ENCODE assay signal across 8 cellular contexts in the genomic region with DNA sequence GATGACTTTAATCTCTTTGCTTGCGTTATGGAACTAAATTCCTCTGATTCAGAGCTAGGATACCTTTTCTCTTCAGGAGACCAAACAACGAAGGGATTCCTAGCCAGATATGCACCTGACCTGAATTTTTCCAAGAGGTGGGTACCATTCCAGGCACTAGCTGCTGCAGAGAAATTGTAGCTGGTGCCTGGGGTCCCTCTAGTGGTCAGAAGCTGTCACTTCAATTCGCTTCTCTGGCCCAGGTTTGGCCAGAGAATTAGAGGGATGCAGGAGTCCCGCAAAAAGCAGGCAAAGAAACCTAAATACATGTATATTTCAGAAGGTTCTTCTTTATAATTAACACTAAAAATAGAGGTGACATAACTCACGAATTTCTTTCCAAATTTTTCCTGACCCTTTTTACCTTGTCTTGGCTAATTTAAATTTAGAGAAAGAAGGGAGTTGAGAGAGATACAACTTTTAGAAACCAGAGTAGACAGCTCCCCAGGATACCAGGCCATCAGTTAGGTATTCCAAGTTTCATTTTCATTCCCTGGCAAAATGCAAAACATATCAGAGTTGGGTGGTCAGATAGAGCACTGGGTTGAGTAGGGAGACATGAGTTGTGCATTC. TPM values are rescaled to one million over a fixed set of nuclear protein-coding genes. Genes with fewer than 3 reads are reported as not detected.
DNase-seq lines count a peak whose midpoint lies in the region; ATAC-seq and TF ChIP-seq lines count a peak whose summit lies in the region.

No MANE protein-coding gene starts in this region.

- ATAC-seq in HG02678 (IDR thresholded peaks at IDR 0.05; ENCODE audit: unreplicated experiment): peak; percentile 70
- ATAC-seq in PC-3: peak; percentile 74

- POLR2A ChIA-PET in PC-3 (lab: Charles Lee; ENCODE audit: unreplicated experiment): no interaction called here

- H3K27ac ChIP-seq in PC-3 (ENCODE audit: low read length) (no peak overlapping the region), adrenal gland (no peak overlapping the region)

- no TSS peak for BruUV-seq in PC-3 (replicated peaks; lab: Mats Ljungman, UMichigan)

- no peak overlapping the region for H3K4me2 ChIP-seq in PC-3 (ENCODE audit: low read length)

- H3F3A ChIP-seq in PC-3 (ENCODE audit: low read length, unreplicated experiment): no peaks in the 10 kb centered on the region

- no peak for TF ChIP-seq POLR2A in adrenal gland (IDR thresholded peaks at IDR 0.05)

- H3K27me3 ChIP-seq in PC-3 (ENCODE audit: low read length) (peaks cover 29% of the 10 kb centered on the region), adrenal gland (peaks cover 20% of the 10 kb centered on the region)

- H4K20me1 ChIP-seq in PC-3 (ENCODE audit: low read length): no peaks in the 10 kb centered on the region

- no peaks in the 10 kb centered on the region for H3K79me2 ChIP-seq in PC-3 (ENCODE audit: low read length)

- H3K9ac ChIP-seq in PC-3 (ENCODE audit: low read length): no peak overlapping the region

- peak; percentile 92 for TF ChIP-seq CTCF in PC-3 (conservative IDR thresholded peaks at IDR 0.05; ENCODE audit: low read depth, low read length)
- TF ChIP-seq CTCF in adrenal gland (IDR thresholded peaks at IDR 0.05): peak; percentile 64 to 88 (median 78)

- H3K9me3 ChIP-seq in PC-3 (ENCODE audit: low read length): no peaks in the 10 kb centered on the region
- no peaks in the 10 kb centered on the region for H3K9me3 ChIP-seq in adrenal gland (replicated peaks in 1 of 3)

- intact Hi-C loops in PC-3 (cut with micrococcal nuclease): loop anchor here (1.0 to 5.0 kb wide), 3 partner anchors 53 to 678 kb away; no protein-coding TSS in a partner anchor
- intact Hi-C loops in adrenal gland (cut with DNase I): no loop called here

- no peak overlapping the region for H3K4me3 ChIP-seq in PC-3 (ENCODE audit: low read length)
- H3K4me3 ChIP-seq in adrenal gland: no peak overlapping the region

- H3K36me3 ChIP-seq in PC-3 (ENCODE audit: low read depth, low read length) (no peaks in the 10 kb centered on the region), adrenal gland (replicated peaks in 1 of 2) (no peaks in the 10 kb centered on the region)

- H3K4me1 ChIP-seq in PC-3 (ENCODE audit: insufficient read depth, low read length) (peaks cover 4% of the 10 kb centered on the region; the same call in 1 of the 2 replicates), adrenal gland (replicated peaks in 1 of 2) (no peaks in the 10 kb centered on the region)

- 5 to 8% (median 6%) methylated on average over 5 of the region's 5 CpGs for WGBS in adrenal gland, 4 donors

- H2AFZ ChIP-seq in PC-3 (ENCODE audit: low read length): no peak overlapping the region

- DNase-seq in NCI-H524 (lab: John Stamatoyannopoulos, UW): peak; percentile 19 to 59
- DNase-seq in NCI-H524 treated with DMSO at 0.1 percent for 48 hours (lab: John Stamatoyannopoulos, UW): no peak
- DNase-seq in PC-3: peak; percentile 72
- peak; percentile 39 to 67 (median 55) for DNase-seq in adrenal gland
- peak; percentile 23 for DNase-seq in iris pigment epithelial cell (ENCODE audit: low read depth)
- peak; percentile 19 to 20 for DNase-seq in stimulated activated CD4-positive, alpha-beta T cell treated with anti-CD3 and anti-CD28 coated beads, Interleukin-4, amount 100 ng/mL, for 48 hours (ENCODE audit: low read depth in 2 of 2)
- DNase-seq in NCI-H226: no peak

- no peaks in the 10 kb centered on the region for H3K9me2 ChIP-seq in PC-3 (replicated peaks; ENCODE audit: low read length)

- CTCF ChIA-PET in PC-3 (lab: Charles Lee): interaction anchor here (0.8 to 1.9 kb wide), 5 partner anchors 8 to 54 kb away, joined by 3 to 12 read pairs (median 6); no protein-coding TSS in a partner anchor

RNA-seq across cellular contexts. Expression of a gene that starts 9.6 kb away (rescaled TPM):
- total RNA-seq in PC-3 (2014; rRNA removed): not detected in 2 replicates
- total RNA-seq in adrenal gland: 10 to 100 TPM in 5 of 8 donors, 1 to 10 TPM in 3; 3.9 to 19.9 (median 11.4) TPM
- polyA plus RNA-seq in adrenal gland: 10 to 100 TPM in 2 of 3 donors, 1 to 10 TPM in 1; 6.8 to 75.0 (median 11.1) TPM

RNA-seq across cellular contexts. Expression of a gene that starts 42.8 kb away (rescaled TPM):
- not detected in 2 replicates for total RNA-seq in PC-3 (2014; rRNA removed)
- total RNA-seq in adrenal gland: 1 to 10 TPM in 5 of 8 donors, under 1 TPM in 2, not detected in 1; 0.83 to 7.8 (median 1.6) TPM
- polyA plus RNA-seq in adrenal gland: 1 to 10 TPM; 3.3 to 5.9 (median 5.5) TPM

Comparison
In these comparisons a context has a peak if more than half of its experiments do, and no peak if none do; other contexts are left out.
1. DNase-seq: peak in NCI-H524 (2 of 2), PC-3 (single experiment), adrenal gland (7 of 7), iris pigment epithelial cell (single experiment) and stimulated activated CD4-positive, alpha-beta T cell treated with anti-CD3 and anti-CD28 coated beads, Interleukin-4, amount 100 ng/mL, for 48 hours (2 of 2); none in NCI-H524 treated with DMSO at 0.1 percent for 48 hours (single experiment) and NCI-H226 (single experiment).